In the genomic region with DNA sequence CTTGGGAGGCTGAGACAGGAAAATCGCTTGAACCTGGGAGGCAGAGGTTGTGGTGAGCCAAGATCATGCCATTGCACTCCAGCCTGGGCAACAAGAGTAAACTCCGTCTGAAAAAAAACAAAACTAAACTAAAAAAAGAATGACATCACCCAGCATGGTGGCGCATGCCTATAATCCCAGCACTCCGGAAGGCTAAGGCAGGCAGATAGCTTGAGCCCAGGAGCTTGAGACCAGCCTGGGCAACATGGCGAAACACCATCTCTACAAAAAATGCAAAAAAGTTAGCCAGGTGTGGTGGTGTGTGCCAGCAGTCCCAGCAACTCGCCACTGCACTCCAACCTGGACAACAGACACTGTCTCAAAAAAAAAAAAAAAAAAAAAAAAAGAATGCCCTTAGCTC, we compare ENCODE assay signal across 1 cellular context. TPM values are rescaled to one million over a fixed set of nuclear protein-coding genes. Genes with fewer than 3 reads are reported as not detected.
"Had no signal": no experiment of that assay in that cellular context is flagged by ENCODE, and none has a peak within 500 bp of the region (broad histone marks: within the 10 kb centered on the region; RNA-seq: fewer than 3 reads in every experiment).

No MANE protein-coding gene starts in this region.

RNA-seq across cellular contexts. Expression of a gene that starts 46.6 kb away (rescaled TPM):
- total RNA-seq: G401 had no signal
